ENCODE assay signal across 28 cellular contexts in the genomic region with DNA sequence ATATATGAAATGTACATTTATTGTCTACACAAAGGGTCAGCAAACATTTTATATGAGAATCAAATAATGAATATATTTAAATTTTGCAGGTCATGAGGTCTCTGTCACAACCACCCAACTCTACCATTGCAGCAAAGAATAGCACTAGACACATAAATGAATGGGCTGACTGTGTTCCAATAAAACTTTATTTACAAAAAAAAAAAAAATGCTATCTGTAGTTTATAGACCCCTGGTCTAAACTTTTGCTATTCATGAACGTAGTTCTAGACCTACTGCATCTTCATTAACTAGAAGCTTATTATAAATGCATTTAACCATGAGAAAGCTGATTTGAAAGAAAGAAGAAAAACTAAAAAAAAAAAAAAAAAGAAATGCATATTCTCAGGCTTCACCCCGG.
"Had no signal": no experiment of that assay in that cellular context is flagged by ENCODE, and none has a peak within 500 bp of the region (broad histone marks: within the 10 kb centered on the region; RNA-seq: fewer than 3 reads in every experiment).

No MANE protein-coding gene starts in this region.

- H3K79me2 ChIP-seq: hepatocyte had no signal

- H3K36me3 ChIP-seq: colonic mucosa, esophagus muscularis mucosa, esophagus squamous epithelium, gastrocnemius medialis, gastroesophageal sphincter, heart left ventricle, heart right ventricle had no signal

- H3K27me3 ChIP-seq: colonic mucosa, dorsolateral prefrontal cortex, esophagus muscularis mucosa, esophagus squamous epithelium, foreskin keratinocyte, gastrocnemius medialis, gastroesophageal sphincter, heart left ventricle, heart right ventricle, hepatocyte had no signal

- H3K27ac ChIP-seq: colonic mucosa, coronary artery, dorsolateral prefrontal cortex, epithelial cell of prostate, esophagus muscularis mucosa, esophagus squamous epithelium, foreskin keratinocyte, gastrocnemius medialis, gastroesophageal sphincter, heart left ventricle, heart right ventricle, hepatocyte had no signal

- H2AFZ ChIP-seq: hepatocyte had no signal

- FAIRE-seq: endometrium, endothelial cell of umbilical vein, frontal cortex had no signal

- H3K4me1 ChIP-seq: colonic mucosa, foreskin keratinocyte, gastrocnemius medialis, heart left ventricle, heart right ventricle had no signal

- H3K4me2 ChIP-seq: hepatocyte had no signal

- H3K4me3 ChIP-seq: colonic mucosa, coronary artery, dorsolateral prefrontal cortex, esophagus muscularis mucosa, esophagus squamous epithelium, gastrocnemius medialis, gastroesophageal sphincter, heart left ventricle, heart right ventricle, hepatocyte had no signal

- ATAC-seq: effector memory CD8-positive, alpha-beta T cell; esophagus mucosa; foreskin keratinocyte; gastrocnemius medialis; gastroesophageal sphincter; heart left ventricle; heart right ventricle had no signal

- DNase-seq: colonic mucosa; cortex of kidney; dermis blood vessel endothelial cell; dorsolateral prefrontal cortex; effector CD4-positive, alpha-beta T cell; effector CD8-positive, alpha-beta T cell; effector memory CD4-positive, alpha-beta T cell; effector memory CD8-positive, alpha-beta T cell; endodermal cell; erythroblast; esophagus squamous epithelium; foreskin fibroblast; foreskin keratinocyte; foreskin melanocyte; gastrocnemius medialis; glutamatergic neuron; head of caudate nucleus; heart left ventricle; heart right ventricle had no signal

- H3K9me3 ChIP-seq: colonic mucosa, esophagus muscularis mucosa, esophagus squamous epithelium, gastrocnemius medialis, gastroesophageal sphincter, heart left ventricle, heart right ventricle had no signal
